ENCODE assay signal across 19 cellular contexts in the genomic region with DNA sequence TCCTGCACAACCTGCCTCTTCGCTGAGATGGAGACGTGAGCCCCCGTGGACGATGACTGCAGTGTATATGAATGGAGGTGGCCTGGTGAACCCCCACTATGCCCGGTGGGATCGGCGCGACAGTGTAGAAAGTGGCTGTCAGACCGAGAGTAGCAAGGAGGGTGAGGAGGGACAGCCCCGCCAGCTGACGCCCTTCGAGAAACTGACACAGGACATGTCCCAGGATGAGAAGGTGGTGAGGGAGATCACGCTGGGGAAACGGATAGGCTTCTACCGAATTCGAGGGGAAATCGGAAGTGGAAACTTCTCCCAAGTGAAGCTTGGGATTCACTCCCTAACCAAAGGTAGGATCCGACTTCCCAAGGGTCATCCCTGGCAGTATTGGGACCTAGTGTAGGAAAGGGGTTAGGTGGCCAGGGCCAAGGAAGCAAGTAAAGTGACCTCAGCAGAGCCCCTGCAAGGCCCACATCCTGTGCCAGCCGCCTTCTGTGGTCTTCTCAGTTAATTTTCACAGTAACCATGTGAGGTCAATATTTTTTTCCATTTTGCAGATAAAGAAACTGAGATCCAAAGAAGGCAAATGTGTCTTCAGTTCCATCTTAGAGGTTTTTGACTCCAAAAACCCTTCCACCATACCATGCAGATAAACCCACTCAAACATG. TPM values are rescaled to one million over a fixed set of nuclear protein-coding genes. Genes with fewer than 3 reads are reported as not detected.
DNase-seq lines count a peak whose midpoint lies in the region; ATAC-seq and TF ChIP-seq lines count a peak whose summit lies in the region.
"Had no signal": no experiment of that assay in that cellular context is flagged by ENCODE, and none has a peak within 500 bp of the region (broad histone marks: within the 10 kb centered on the region; RNA-seq: fewer than 3 reads in every experiment).

No MANE protein-coding gene starts in this region.

- no peaks in the 10 kb centered on the region for H3K36me3 ChIP-seq in PC-9 (ENCODE audit: low read depth)
- H3K36me3 ChIP-seq in upper lobe of left lung, result peaks cover 0 to 6% (median 0%) of the 10 kb centered on the region in 4 donors
- no peaks in the 10 kb centered on the region for H3K36me3 ChIP-seq in left lung
- H3K36me3 ChIP-seq: BLaER1, ovary had no signal

- TF ChIP-seq EP300 in upper lobe of left lung (IDR thresholded peaks at IDR 0.05), result no peak

- ATAC-seq in GM18520 (IDR thresholded peaks at IDR 0.05; ENCODE audit: unreplicated experiment), result peak; percentile 41
- peak; percentile 65 for ATAC-seq in GM21381 (IDR thresholded peaks at IDR 0.05; ENCODE audit: unreplicated experiment)
- peak; percentile 52 for ATAC-seq in HG02943 (IDR thresholded peaks at IDR 0.05; ENCODE audit: low read depth, unreplicated experiment)
- ATAC-seq in upper lobe of left lung (ENCODE audit: low FRiP score in 2 of 2), result no peak
- no peak for ATAC-seq in left lung
- ATAC-seq in GM21423 (IDR thresholded peaks at IDR 0.05; ENCODE audit: unreplicated experiment), result no peak
- ATAC-seq: effector memory CD8-positive, alpha-beta T cell; foreskin keratinocyte had no signal

- BruUV-seq in PC-9 (replicated peaks; lab: Mats Ljungman, UMichigan), result no TSS peak

- H3K4me3 Mint-ChIP-seq in osteocyte (ENCODE audit: unreplicated experiment), result no peak overlapping the region
- H3K4me3 Mint-ChIP-seq: activated naive CD4-positive, alpha-beta T cell treated with anti-CD3 and anti-CD28 coated beads, Interleukin-2, amount 50 U/mL, for 24 hours had no signal

- H3K4me3 ChIP-seq in PC-9 (no peak overlapping the region), upper lobe of left lung (no peak overlapping the region), left lung (no peak overlapping the region)
- H3K4me3 ChIP-seq: BLaER1, ovary, SK-N-MC, smooth muscle cell had no signal

- no peaks in the 10 kb centered on the region for H3K9me3 Mint-ChIP-seq in osteocyte (ENCODE audit: unreplicated experiment)
- H3K9me3 Mint-ChIP-seq: activated naive CD4-positive, alpha-beta T cell treated with anti-CD3 and anti-CD28 coated beads, Interleukin-2, amount 50 U/mL, for 24 hours; effector memory CD8-positive, alpha-beta T cell had no signal

- no peaks in the 10 kb centered on the region for H3K4me1 Mint-ChIP-seq in osteocyte (ENCODE audit: unreplicated experiment)
- H3K4me1 Mint-ChIP-seq: activated naive CD4-positive, alpha-beta T cell treated with anti-CD3 and anti-CD28 coated beads, Interleukin-2, amount 50 U/mL, for 24 hours had no signal

- no peak overlapping the region for H3K27ac ChIP-seq in PC-9
- H3K27ac ChIP-seq in upper lobe of left lung, result no peak overlapping the region
- H3K27ac ChIP-seq in left lung, result no peak overlapping the region
- H3K27ac ChIP-seq: BLaER1, foreskin keratinocyte, ovary, SK-N-MC had no signal

- H3K27ac Mint-ChIP-seq in osteocyte (ENCODE audit: unreplicated experiment), result no peak overlapping the region
- H3K27ac Mint-ChIP-seq: activated naive CD4-positive, alpha-beta T cell treated with anti-CD3 and anti-CD28 coated beads, Interleukin-2, amount 50 U/mL, for 24 hours; effector memory CD8-positive, alpha-beta T cell had no signal

- intact Hi-C loops in PC-9 (cut with micrococcal nuclease; ENCODE audit: unreplicated experiment) (no loop called here), left lung (cut with DNase I) (no loop called here)

- CTCF ChIA-PET in PC-9 (lab: Charles Lee), result no interaction called here

- H3K9me2 ChIP-seq in PC-9 (ENCODE audit: insufficient read depth), result no peaks in the 10 kb centered on the region

- H3K4me1 ChIP-seq in PC-9 (replicated peaks; ENCODE audit: insufficient read depth), result no peaks in the 10 kb centered on the region
- no peaks in the 10 kb centered on the region for H3K4me1 ChIP-seq in upper lobe of left lung
- no peaks in the 10 kb centered on the region for H3K4me1 ChIP-seq in left lung
- H3K4me1 ChIP-seq: BLaER1, foreskin keratinocyte had no signal

- H3K4me2 ChIP-seq in PC-9, result no peak overlapping the region
- H3K4me2 ChIP-seq: BLaER1, smooth muscle cell had no signal

- no peak for TF ChIP-seq POLR2A in upper lobe of left lung (IDR thresholded peaks at IDR 0.05)

- 0 out of 2 replicates have a peak overlapping the region, but pooled peaks have one; percentile 3 for H2AFZ ChIP-seq in PC-9

- H3K9me3 ChIP-seq in PC-9 (ENCODE audit: insufficient read depth, low read depth), result no peaks in the 10 kb centered on the region
- no peaks in the 10 kb centered on the region for H3K9me3 ChIP-seq in upper lobe of left lung
- H3K9me3 ChIP-seq in left lung, result no peaks in the 10 kb centered on the region
- H3K9me3 ChIP-seq: BLaER1, ovary had no signal

- H4K20me1 ChIP-seq in PC-9 (ENCODE audit: insufficient read depth), result no peaks in the 10 kb centered on the region
- H4K20me1 ChIP-seq: BLaER1 had no signal

- H3K27me3 ChIP-seq in PC-9 (ENCODE audit: insufficient read depth, low read depth), result peaks cover 15% of the 10 kb centered on the region; the same call in 1 of the 2 replicates
- no peaks in the 10 kb centered on the region for H3K27me3 ChIP-seq in upper lobe of left lung
- H3K27me3 ChIP-seq in left lung, result peaks cover 4 to 12% of the 10 kb centered on the region in 2 donors
- H3K27me3 ChIP-seq: BLaER1, ovary had no signal

- H3K79me2 ChIP-seq in PC-9 (ENCODE audit: low read depth), result no peaks in the 10 kb centered on the region

- DNase-seq in PC-9 (no peak), upper lobe of left lung (no peak), left lung (no peak), osteocyte (ENCODE audit: extremely low spot score, unreplicated experiment) (no peak)
- DNase-seq: activated CD8-positive, alpha-beta memory T cell treated with anti-CD3 and anti-CD28 coated beads, Interleukin-2, amount 50 U/mL, for 48 hours; effector memory CD8-positive, alpha-beta T cell; foreskin keratinocyte; midbrain; ovary had no signal

- H3F3A ChIP-seq in PC-9 (ENCODE audit: insufficient read depth, low read depth), result no peaks in the 10 kb centered on the region

- POLR2A ChIA-PET in PC-9 (lab: Charles Lee; ENCODE audit: unreplicated experiment), result no interaction called here

- H3K27me3 Mint-ChIP-seq in osteocyte (ENCODE audit: unreplicated experiment), result peaks cover 59% of the 10 kb centered on the region

- TF ChIP-seq CTCF in PC-9 (conservative IDR thresholded peaks at IDR 0.05), result no peak
- no peak for TF ChIP-seq CTCF in upper lobe of left lung (IDR thresholded peaks at IDR 0.05)
- TF ChIP-seq CTCF in left lung (IDR thresholded peaks at IDR 0.05), result no peak
- no peak for TF ChIP-seq CTCF in osteocyte (IDR thresholded peaks at IDR 0.05)

- 92% methylated on average over 19 of the region's 19 CpGs for WGBS in upper lobe of left lung, 2 donors

- no peaks in the 10 kb centered on the region for H3K36me3 Mint-ChIP-seq in osteocyte (ENCODE audit: unreplicated experiment)
- H3K36me3 Mint-ChIP-seq: activated naive CD4-positive, alpha-beta T cell treated with anti-CD3 and anti-CD28 coated beads, Interleukin-2, amount 50 U/mL, for 24 hours had no signal

RNA-seq across cellular contexts. Expression of a gene that starts 53.8 kb away (rescaled TPM):
- total RNA-seq in PC-9 (2021) (0.26 and 0.45 TPM in 2 replicates), upper lobe of left lung (10 to 100 TPM in 1 of 6 donors, 1 to 10 TPM in 5; 1.8 to 29.3 (median 4.6) TPM), left lung (1 to 10 TPM; 1.2 to 3.0 TPM), osteocyte (0.29 and 0.43 TPM in 2 replicates)
- total RNA-seq: HT-29, MCF 10A had no signal

Comparison
In these comparisons a context has a peak if more than half of its experiments do, and no peak if none do; other contexts are left out.
1. ATAC-seq: peak in GM18520 (single experiment), GM21381 (single experiment) and HG02943 (single experiment); none in upper lobe of left lung (0 of 2), left lung (single experiment) and GM21423 (single experiment).